ENCODE assay signal across 18 cellular contexts in the genomic region with DNA sequence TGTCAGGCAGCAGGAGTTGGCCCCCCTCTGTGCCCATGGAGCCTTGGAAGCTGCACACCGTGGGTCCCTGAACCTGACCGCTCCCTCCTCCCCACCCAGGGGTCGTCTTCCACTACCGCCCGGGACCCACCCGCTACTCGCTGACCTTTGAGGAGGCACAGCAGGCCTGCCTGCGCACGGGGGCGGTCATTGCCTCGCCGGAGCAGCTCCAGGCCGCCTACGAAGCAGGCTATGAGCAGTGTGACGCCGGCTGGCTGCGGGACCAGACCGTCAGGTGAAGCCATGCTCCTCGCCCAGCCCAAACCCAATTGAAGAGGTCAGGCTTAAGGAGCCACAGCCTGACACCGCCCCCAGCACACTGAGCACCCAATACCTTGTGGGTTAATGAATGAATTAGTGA. TPM values are rescaled to one million over a fixed set of nuclear protein-coding genes. Genes with fewer than 3 reads are reported as not detected.
DNase-seq lines count a peak whose midpoint lies in the region; ATAC-seq and TF ChIP-seq lines count a peak whose summit lies in the region.
"Had no signal": no experiment of that assay in that cellular context is flagged by ENCODE, and none has a peak within 500 bp of the region (broad histone marks: within the 10 kb centered on the region; RNA-seq: fewer than 3 reads in every experiment).

No MANE protein-coding gene starts in this region.

- H3K79me2 ChIP-seq in GM23338 (replicated peaks; ENCODE audit: insufficient read depth) = no peaks in the 10 kb centered on the region

- ATAC-seq in GM23338 (peak; percentile 62), Panc1 (0 out of 2 replicates have a peak, but pooled peaks have one; percentile 37)
- no peak for ATAC-seq in activated T-cell treated with anti-CD3 and anti-CD28 coated beads, Interleukin-2, amount 50 U/mL, for 72 hours (replicated peaks in 1 of 2)
- ATAC-seq: CD8-positive, alpha-beta T cell; HCT116 had no signal

- no peaks in the 10 kb centered on the region for H3K4me1 Mint-ChIP-seq in GM23338
- H3K4me1 Mint-ChIP-seq in neural crest cell = no peaks in the 10 kb centered on the region
- H3K4me1 Mint-ChIP-seq in immature natural killer cell = no peaks in the 10 kb centered on the region
- H3K4me1 Mint-ChIP-seq in activated T-cell treated with anti-CD3 and anti-CD28 coated beads, Interleukin-2, amount 50 U/mL, for 72 hours (ENCODE audit: low read depth) = peaks cover 11% of the 10 kb centered on the region

- H4K20me1 ChIP-seq in GM23338 (replicated peaks; ENCODE audit: insufficient read depth) = no peaks in the 10 kb centered on the region

- POLR2A ChIA-PET in Panc1 (lab: Charles Lee) = no interaction called here

- no peaks in the 10 kb centered on the region for H3K9me2 ChIP-seq in GM23338 (ENCODE audit: insufficient read depth)

- CTCF ChIA-PET in Panc1 (lab: Charles Lee) = no interaction called here

- no TSS peak for BruUV-seq in Panc1 (replicated peaks; lab: Mats Ljungman, UMichigan)

- H3K27ac Mint-ChIP-seq in GM23338 = no peak overlapping the region
- H3K27ac Mint-ChIP-seq in neural crest cell (ENCODE audit: unreplicated experiment) = peak overlapping the region; percentile 50
- H3K27ac Mint-ChIP-seq in immature natural killer cell = peak overlapping the region in 1 of 6 donors; percentile 35
- H3K27ac Mint-ChIP-seq in activated T-cell treated with anti-CD3 and anti-CD28 coated beads, Interleukin-2, amount 50 U/mL, for 72 hours = no peak overlapping the region
- H3K27ac Mint-ChIP-seq: CD8-positive, alpha-beta T cell; HFFc6 had no signal

- no peak overlapping the region for H3K4me2 ChIP-seq in GM23338

- H3K36me3 Mint-ChIP-seq in GM23338 (ENCODE audit: low read depth) = no peaks in the 10 kb centered on the region
- H3K36me3 Mint-ChIP-seq in neural crest cell (ENCODE audit: low read depth) = no peaks in the 10 kb centered on the region
- H3K36me3 Mint-ChIP-seq in immature natural killer cell = no peaks in the 10 kb centered on the region
- no peaks in the 10 kb centered on the region for H3K36me3 Mint-ChIP-seq in activated T-cell treated with anti-CD3 and anti-CD28 coated beads, Interleukin-2, amount 50 U/mL, for 72 hours (ENCODE audit: insufficient read depth in 2 of 2)
- H3K36me3 Mint-ChIP-seq: CD4-positive, CD25-positive, alpha-beta regulatory T cell; CD8-positive, alpha-beta T cell had no signal

- H3K27ac ChIP-seq in GM23338 (ENCODE audit: low read depth) (no peak overlapping the region), Panc1 (ENCODE audit: low read length) (no peak overlapping the region)
- H3K27ac ChIP-seq: C4-2B had no signal

- in situ Hi-C loops in Panc1 (cut with HindIII; ENCODE audit: low pct_unique_long_range_greater_than_20kb, low sequenced_read_pairs) = no loop called here

- H3K9me3 Mint-ChIP-seq in GM23338 (no peaks in the 10 kb centered on the region), neural crest cell (no peaks in the 10 kb centered on the region), immature natural killer cell (no peaks in the 10 kb centered on the region)
- no peaks in the 10 kb centered on the region for H3K9me3 Mint-ChIP-seq in activated T-cell treated with anti-CD3 and anti-CD28 coated beads, Interleukin-2, amount 50 U/mL, for 72 hours
- H3K9me3 Mint-ChIP-seq: CD8-positive, alpha-beta T cell; H9; HFFc6 had no signal

- H2AFZ ChIP-seq in GM23338 = 0 out of 2 replicates have a peak overlapping the region, but pooled peaks have one; percentile 43

- H3F3A ChIP-seq in GM23338 (replicated peaks; ENCODE audit: low read depth) = no peaks in the 10 kb centered on the region

- TF ChIP-seq CTCF in GM23338 (conservative IDR thresholded peaks at IDR 0.05; ENCODE audit: low read depth in 2 of 2) (no peak), Panc1 (IDR thresholded peaks at IDR 0.05) (no peak), neural crest cell (conservative IDR thresholded peaks at IDR 0.05) (no peak)

- H3K27me3 Mint-ChIP-seq in GM23338 (ENCODE audit: insufficient read depth, low read depth, poor library complexity) = peaks cover 1% of the 10 kb centered on the region
- H3K27me3 Mint-ChIP-seq in neural crest cell (ENCODE audit: low read depth) = no peaks in the 10 kb centered on the region
- H3K27me3 Mint-ChIP-seq in immature natural killer cell (ENCODE audit: low read depth in 3 of 3) = peaks cover 2 to 5% (median 3%) of the 10 kb centered on the region in 3 donors
- peaks cover 11% of the 10 kb centered on the region for H3K27me3 Mint-ChIP-seq in activated T-cell treated with anti-CD3 and anti-CD28 coated beads, Interleukin-2, amount 50 U/mL, for 72 hours (ENCODE audit: low read depth)

- H3K4me3 Mint-ChIP-seq in GM23338 (no peak overlapping the region), neural crest cell (no peak overlapping the region), immature natural killer cell (no peak overlapping the region)
- H3K4me3 Mint-ChIP-seq in activated T-cell treated with anti-CD3 and anti-CD28 coated beads, Interleukin-2, amount 50 U/mL, for 72 hours = no peak overlapping the region
- H3K4me3 Mint-ChIP-seq: CD4-positive, CD25-positive, alpha-beta regulatory T cell; CD8-positive, alpha-beta T cell; H9; HFFc6 had no signal

- H3K4me1 ChIP-seq in GM23338 (ENCODE audit: insufficient read depth) (no peaks in the 10 kb centered on the region), Panc1 (ENCODE audit: control insufficient read depth, insufficient read depth, low read length) (no peaks in the 10 kb centered on the region)
- H3K4me1 ChIP-seq: Caco-2 had no signal

- H3K4me3 ChIP-seq in GM23338 = no peak overlapping the region
- no peak overlapping the region for H3K4me3 ChIP-seq in H7 (ENCODE audit: insufficient read depth, low read depth, low read length)
- no peak overlapping the region for H3K4me3 ChIP-seq in Panc1 (ENCODE audit: low read depth in 2 of 2, low read length in 2 of 2)

- DNase-seq in GM23338 (ENCODE audit: low spot score) = no peak
- DNase-seq in H7 = peak; percentile 59
- no peak for DNase-seq in Panc1 (ENCODE audit: low read depth, low spot score)
- DNase-seq in neural crest cell (ENCODE audit: low read depth, low spot score) = no peak
- no peak for DNase-seq in dedifferentiated amniotic fluid mesenchymal stem cell (ENCODE audit: extremely low spot score)
- no peak for DNase-seq in immature natural killer cell
- no peak for DNase-seq in activated T-cell treated with anti-CD3 and anti-CD28 coated beads, Interleukin-2, amount 50 U/mL, for 72 hours
- DNase-seq: Caco-2; CD4-positive, CD25-positive, alpha-beta regulatory T cell; CD8-positive, alpha-beta T cell; DMS153; DND-41; H9; HFFc6 had no signal

- no peaks in the 10 kb centered on the region for H3K9me3 ChIP-seq in Panc1 (ENCODE audit: control insufficient read depth, insufficient read depth, low read depth, low read length)
- H3K9me3 ChIP-seq: Caco-2 had no signal

- no peaks in the 10 kb centered on the region for H3K27me3 ChIP-seq in GM23338 (ENCODE audit: insufficient read depth)
- H3K27me3 ChIP-seq in H7 (ENCODE audit: control insufficient read depth, insufficient read depth, low read length) = no peaks in the 10 kb centered on the region
- H3K27me3 ChIP-seq in Panc1 (ENCODE audit: control insufficient read depth, insufficient read depth, low read length) = no peaks in the 10 kb centered on the region

- H3K36me3 ChIP-seq in GM23338 (ENCODE audit: insufficient read depth) = no peaks in the 10 kb centered on the region
- H3K36me3 ChIP-seq in H7 (replicated peaks; ENCODE audit: control insufficient read depth, insufficient read depth, low read length) = no peaks in the 10 kb centered on the region
- no peaks in the 10 kb centered on the region for H3K36me3 ChIP-seq in Panc1 (ENCODE audit: control insufficient read depth, insufficient read depth, low read length)

- intact Hi-C loops in Panc1 (cut with micrococcal nuclease; ENCODE audit: unreplicated experiment) = no loop called here

TF ChIP-seq in GM23338, 12 proteins besides CTCF, POLR2A, EP300 and RAD21 (continues in another document):
- no peak for TF ChIP-seq EZH2 (IDR thresholded peaks at IDR 0.05; ENCODE audit: low read depth, unreplicated experiment)

RNA-seq across cellular contexts. Expression of a gene that starts 43.9 kb away (rescaled TPM):
- 4.5 and 4.9 TPM in 2 replicates for total RNA-seq in GM23338 (2014; rRNA removed; shearing (Covaris generic))
- polyA plus RNA-seq in GM23338 (2016; fragmentation: Nextera tagmentation; extraction: Ambion mirVana) (1.5 and 2.5 TPM in 2 replicates), immature natural killer cell (not detected)
- total RNA-seq in H7 (2014; rRNA removed; shearing (Covaris generic)) = 0.33 and 0.59 TPM in 2 replicates
- total RNA-seq in Panc1 (2021; ENCODE audit: unreplicated experiment) (0.03 TPM), neural crest cell (0.30 and 0.54 TPM in 2 replicates)
- polyA plus RNA-seq in Panc1 (2012; ENCODE audit: insufficient read length) = 0.05 TPM
- total RNA-seq in activated T-cell treated with anti-CD3 and anti-CD28 coated beads, Interleukin-2, amount 50 U/mL, for 72 hours = not detected
- total RNA-seq: A172; A673; Caco-2; CD4-positive, CD25-positive, alpha-beta regulatory T cell; CD8-positive, alpha-beta T cell had no signal

RNA-seq across cellular contexts. Expression of a gene that starts 48.2 kb away (rescaled TPM):
- total RNA-seq in GM23338 (2014; rRNA removed; shearing (Covaris generic)) = 45.2 and 62.6 TPM in 2 replicates
- polyA plus RNA-seq in GM23338 (2016; fragmentation: Nextera tagmentation; extraction: Ambion mirVana) = 21.4 and 22.7 TPM in 2 replicates
- total RNA-seq in H7 (2014; rRNA removed; shearing (Covaris generic)) = 8.1 and 11.5 TPM in 2 replicates
- 168 TPM for total RNA-seq in Panc1 (2021; ENCODE audit: unreplicated experiment)
- polyA plus RNA-seq in Panc1 (2012; ENCODE audit: insufficient read length) = 158 TPM
- total RNA-seq in neural crest cell = 2.4 and 2.9 TPM in 2 replicates
- polyA plus RNA-seq in immature natural killer cell = 1 to 10 TPM; 3.4 to 7.8 (median 5.3) TPM
- 100 to 1,000 TPM in 1 of 2 donors, 10 to 100 TPM in 1; 82.5 to 114 TPM for total RNA-seq in activated T-cell treated with anti-CD3 and anti-CD28 coated beads, Interleukin-2, amount 50 U/mL, for 72 hours

Comparison
In these comparisons a context has a peak if more than half of its experiments do, and no peak if none do; other contexts are left out.
1. ATAC-seq: peak in GM23338 (single experiment) and Panc1 (single experiment); none in activated T-cell treated with anti-CD3 and anti-CD28 coated beads, Interleukin-2, amount 50 U/mL, for 72 hours (0 of 2).